Comparison of ENCODE assay signal across 8 cellular contexts in the genomic region with DNA sequence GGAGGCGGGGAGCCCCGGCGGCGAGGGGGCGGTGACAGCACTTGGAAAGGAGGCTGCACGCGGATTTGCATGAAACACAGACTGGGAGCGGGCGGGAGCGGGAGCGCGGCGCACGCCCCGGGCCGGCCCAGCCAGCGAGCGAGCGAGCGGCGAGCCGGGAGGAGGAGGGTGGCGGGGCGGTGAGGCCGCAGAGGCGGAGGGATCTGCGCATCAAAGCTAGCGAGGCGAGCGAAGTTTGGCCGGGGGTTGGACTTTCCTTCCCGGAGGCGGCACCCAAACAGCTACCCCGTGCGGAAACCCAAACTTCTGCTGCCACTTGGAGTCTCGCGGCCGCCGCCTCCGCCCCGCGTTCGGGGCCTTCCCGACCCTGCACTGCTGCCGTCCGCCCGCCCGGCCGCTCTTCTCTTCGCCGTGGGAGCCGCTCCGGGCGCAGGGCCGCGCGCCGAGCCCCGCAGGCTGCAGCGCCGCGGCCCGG. TPM values are rescaled to one million over a fixed set of nuclear protein-coding genes. Genes with fewer than 3 reads are reported as not detected.
A peak's percentile ranks its signal among the peaks of the same experiment; 100 is the strongest.
DNase-seq lines count a peak whose midpoint lies in the region; ATAC-seq and TF ChIP-seq lines count a peak whose summit lies in the region.

TSS of gene SMAD3 (plus strand) at position 72 of the 475 bp plus-strand sequence. CDS start 553 bp downstream, outside the sequence.

- peak within 1 kb of the TSS; percentile 83 for H3K9ac ChIP-seq in endodermal cell (ENCODE audit: extremely low read depth, low read length, poor library complexity, severe bottlenecking)

- H3K36me3 ChIP-seq in endodermal cell (ENCODE audit: control insufficient read depth, insufficient read depth, low read length): peaks cover 1% of the 10 kb centered on the region

- DNase-seq in NCI-H2081 (lab: John Stamatoyannopoulos, UW) (peak; percentile 17 to 43), NCI-H2081 treated with DMSO at 0.1 percent for 48 hours (lab: John Stamatoyannopoulos, UW) (no peak), NCI-H774 (lab: John Stamatoyannopoulos, UW) (peak; percentile 74), endodermal cell (peak; percentile 93), mesenteric fat pad (ENCODE audit: low spot score) (peak; percentile 97)
- DNase-seq in activated CD8-positive, alpha-beta memory T cell treated with anti-CD3 and anti-CD28 coated beads, Interleukin-2, amount 50 U/mL, for 1 hour (ENCODE audit: extremely low read depth): peak; percentile 38
- peak; percentile 34 for DNase-seq in stimulated activated CD8-positive, alpha-beta memory T cell treated with anti-CD3 and anti-CD28 coated beads, Interleukin-15, amount 100 ng/mL, for 24 hours (ENCODE audit: low read depth)

- peak within 1 kb of the TSS; percentile 88 for H3K27ac Mint-ChIP-seq in endodermal cell

- TF ChIP-seq CTCF in endodermal cell (conservative IDR thresholded peaks at IDR 0.05): no peak

- peaks cover 29% of the 10 kb centered on the region for H3K4me1 ChIP-seq in endodermal cell (ENCODE audit: control insufficient read depth, insufficient read depth, low read length)

- H3K36me3 Mint-ChIP-seq in endodermal cell (ENCODE audit: low read depth): no peaks in the 10 kb centered on the region

- peak; percentile 61 for ATAC-seq in HG02885 (IDR thresholded peaks at IDR 0.05; ENCODE audit: poor library complexity, unreplicated experiment)

- H3K9me3 ChIP-seq in endodermal cell (ENCODE audit: control insufficient read depth, low read length): no peaks in the 10 kb centered on the region

- H3K27ac ChIP-seq in endodermal cell (ENCODE audit: low read depth, low read length): peak within 1 kb of the TSS; percentile 90

- 0 to 2% methylated on average over 24 to 63 of the region's 63 CpGs for WGBS in endodermal cell (ENCODE audit: insufficient coverage in 1 of 2, insufficient read length in 1 of 2), 2 experiments

- peaks cover 66% of the 10 kb centered on the region for H3K27me3 Mint-ChIP-seq in endodermal cell (ENCODE audit: insufficient read depth)

- peak within 1 kb of the TSS; percentile 86 for H3K4me3 ChIP-seq in endodermal cell (ENCODE audit: low read length)

- H3K4me1 Mint-ChIP-seq in endodermal cell: peaks cover 64% of the 10 kb centered on the region

- peaks cover 24% of the 10 kb centered on the region for H3K27me3 ChIP-seq in endodermal cell (ENCODE audit: control insufficient read depth, insufficient read depth, low read length, poor library complexity, severe bottlenecking)

- H3K4me3 Mint-ChIP-seq in endodermal cell: peak within 1 kb of the TSS; percentile 73

- no peaks in the 10 kb centered on the region for H3K9me3 Mint-ChIP-seq in endodermal cell

RNA-seq across cellular contexts. Expression of gene SMAD3, which starts in this region (rescaled TPM):
- total RNA-seq in endodermal cell: 1 to 10 TPM; 7.8 to 9.6 TPM
- polyA plus RNA-seq in endodermal cell (2013, experiment 1 of 2): 36.7 TPM
- polyA plus RNA-seq in endodermal cell (2013, experiment 2 of 2): 35.6 TPM
- 71.9 TPM for total RNA-seq in mesenteric fat pad
